8 cellular contexts compared by ENCODE assay signal in genomic region chr6:85669735-85670194, GRCh38. TPM values are rescaled to one million over a fixed set of nuclear protein-coding genes. Genes with fewer than 3 reads are reported as not detected.
DNase-seq lines count a peak whose midpoint lies in the region; ATAC-seq and TF ChIP-seq lines count a peak whose summit lies in the region.

No MANE protein-coding gene starts in this region.

- peaks cover 14% of the 10 kb centered on the region for H3K36me3 Mint-ChIP-seq in activated naive CD4-positive, alpha-beta T cell treated with anti-CD3 and anti-CD28 coated beads, Interleukin-2, amount 50 U/mL, for 24 hours
- H3K36me3 Mint-ChIP-seq in naive B cell = peaks cover 0 to 6% of the 10 kb centered on the region in 2 donors

- peak; percentile 96 for ATAC-seq in HG03025 (IDR thresholded peaks at IDR 0.05; ENCODE audit: low FRiP score, unreplicated experiment)
- peak; percentile 18; the same call in 1 of the 2 replicates for ATAC-seq in Panc1
- peak; percentile 72 for ATAC-seq in naive B cell (ENCODE audit: low read depth in 2 of 2)

- BruUV-seq in Panc1 (replicated peaks; lab: Mats Ljungman, UMichigan) = no TSS peak

- no peak overlapping the region for H3K4me3 ChIP-seq in Panc1 (ENCODE audit: low read depth in 2 of 2, low read length in 2 of 2)

- TF ChIP-seq CTCF in Panc1 (IDR thresholded peaks at IDR 0.05) = no peak

- no peaks in the 10 kb centered on the region for H3K27me3 Mint-ChIP-seq in activated naive CD4-positive, alpha-beta T cell treated with anti-CD3 and anti-CD28 coated beads, Interleukin-2, amount 50 U/mL, for 24 hours
- H3K27me3 Mint-ChIP-seq in naive B cell = no peaks in the 10 kb centered on the region

- H3K4me1 Mint-ChIP-seq in activated naive CD4-positive, alpha-beta T cell treated with anti-CD3 and anti-CD28 coated beads, Interleukin-2, amount 50 U/mL, for 24 hours = peaks cover 55% of the 10 kb centered on the region
- H3K4me1 Mint-ChIP-seq in naive B cell = peaks cover 25 to 39% (median 34%) of the 10 kb centered on the region in 3 donors

- no peaks in the 10 kb centered on the region for H3K9me3 Mint-ChIP-seq in activated naive CD4-positive, alpha-beta T cell treated with anti-CD3 and anti-CD28 coated beads, Interleukin-2, amount 50 U/mL, for 24 hours
- no peaks in the 10 kb centered on the region for H3K9me3 Mint-ChIP-seq in naive B cell

- intact Hi-C loops in Panc1 (cut with micrococcal nuclease; ENCODE audit: unreplicated experiment) = no loop called here

- H3K9me3 ChIP-seq in Panc1 (ENCODE audit: control insufficient read depth, insufficient read depth, low read depth, low read length) = no peaks in the 10 kb centered on the region

- H3K27ac Mint-ChIP-seq in activated naive CD4-positive, alpha-beta T cell treated with anti-CD3 and anti-CD28 coated beads, Interleukin-2, amount 50 U/mL, for 24 hours = peak overlapping the region; percentile 60
- H3K27ac Mint-ChIP-seq in naive B cell = peak overlapping the region in 5 of 6 donors; percentile 29 to 94 (median 83)

- DNase-seq in activated naive CD4-positive, alpha-beta T cell treated with Interleukin-2 at 50 U/mL for 16 hours = peak; percentile 31
- DNase-seq in activated naive CD4-positive, alpha-beta T cell (lab: John Stamatoyannopoulos, UW) = no peak
- no peak for DNase-seq in Panc1 (ENCODE audit: low read depth, low spot score)
- DNase-seq in naive B cell = no peak
- no peak for DNase-seq in RPMI8226
- no peak for DNase-seq in NCI-H1694 treated with DMSO at 0.1 percent for 48 hours (lab: John Stamatoyannopoulos, UW)

- peak overlapping the region; percentile 78 for H3K4me3 Mint-ChIP-seq in activated naive CD4-positive, alpha-beta T cell treated with anti-CD3 and anti-CD28 coated beads, Interleukin-2, amount 50 U/mL, for 24 hours
- peak overlapping the region in 4 of 8 donors; percentile 4 to 59 (median 36) for H3K4me3 Mint-ChIP-seq in naive B cell

- no peaks in the 10 kb centered on the region for H3K36me3 ChIP-seq in Panc1 (ENCODE audit: control insufficient read depth, insufficient read depth, low read length)

- H3K4me1 ChIP-seq in Panc1 (ENCODE audit: control insufficient read depth, insufficient read depth, low read length) = peaks cover 7% of the 10 kb centered on the region

- POLR2A ChIA-PET in Panc1 (lab: Charles Lee) = interaction anchor here (0.7 kb wide), 1 partner anchor 11 kb away, joined by 5 read pairs; no protein-coding TSS in a partner anchor

- no peaks in the 10 kb centered on the region for H3K27me3 ChIP-seq in Panc1 (ENCODE audit: control insufficient read depth, insufficient read depth, low read length)

- in situ Hi-C loops in Panc1 (cut with HindIII; ENCODE audit: low pct_unique_long_range_greater_than_20kb, low sequenced_read_pairs) = no loop called here

- no peak overlapping the region for H3K27ac ChIP-seq in Panc1 (ENCODE audit: low read length)

- CTCF ChIA-PET in Panc1 (lab: Charles Lee) = no interaction called here

RNA-seq across cellular contexts. Expression of gene SYNCRIP, which starts 27.1 kb away (rescaled TPM):
- 141 TPM for total RNA-seq in Panc1 (2021; ENCODE audit: unreplicated experiment)
- polyA plus RNA-seq in Panc1 (2012; ENCODE audit: insufficient read length) = 86.3 TPM
- 10 to 100 TPM; 12.0 to 64.0 (median 54.9) TPM for polyA plus RNA-seq in naive B cell (ENCODE audit: low read depth in 6 of 6)

Comparison
In these comparisons a context has a peak if more than half of its experiments do, and no peak if none do; other contexts are left out.
1. ATAC-seq: peak in every context shown above with its lines; median percentile 96 in HG03025; 72 in naive B cell; 18 in Panc1.